In genomic region chr4:172666711-172667368, GRCh38 we compare ENCODE assay signal across 19 cellular contexts.
A peak's percentile ranks its signal among the peaks of the same experiment; 100 is the strongest.
DNase-seq lines count a peak whose midpoint lies in the region; ATAC-seq, FAIRE-seq and TF ChIP-seq lines count a peak whose summit lies in the region.
"Had no signal": no experiment of that assay in that cellular context is flagged by ENCODE, and none has a peak within 500 bp of the region (broad histone marks: within the 10 kb centered on the region; RNA-seq: fewer than 3 reads in every experiment).

No MANE protein-coding gene starts in this region.

- H3K9me3 ChIP-seq in IMR-90 (ENCODE audit: control insufficient read depth, insufficient read depth, low read length): 0 out of 2 replicates have a peak, but pooled peaks cover 2% of the 10 kb centered on the region
- no peaks in the 10 kb centered on the region for H3K9me3 ChIP-seq in K562 (replicated peaks; ENCODE audit: control insufficient read depth, insufficient read depth, low read depth, low read length)
- no peaks in the 10 kb centered on the region for H3K9me3 ChIP-seq in CD4-positive, alpha-beta memory T cell (ENCODE audit: control insufficient read depth in 1 of 2, low read length in 2 of 2)
- H3K9me3 ChIP-seq: colonic mucosa had no signal

- dilution Hi-C loops in IMR-90 (cut with HindIII; ENCODE audit: low sequenced_read_pairs, unreplicated experiment): no loop called here

- no peaks in the 10 kb centered on the region for H3K9me1 ChIP-seq in IMR-90 (ENCODE audit: insufficient read depth, low read length)
- H3K9me1 ChIP-seq in K562 (ENCODE audit: control insufficient read depth, insufficient read depth, low read length): no peaks in the 10 kb centered on the region

- no peak overlapping the region for H3K9ac ChIP-seq in IMR-90 (ENCODE audit: low read depth, low read length)
- no peak overlapping the region for H3K9ac ChIP-seq in K562 (ENCODE audit: insufficient read depth in 1 of 2, low read depth in 2 of 2, low read length in 2 of 2)

- TF ChIP-seq POLR2A in IMR-90 (IDR thresholded peaks at IDR 0.05; ENCODE audit: low read depth, low read length) (no peak), K562 (conservative IDR thresholded peaks at IDR 0.05) (no peak)

- no peaks in the 10 kb centered on the region for H3K4me1 Mint-ChIP-seq in CD4-positive, alpha-beta memory T cell
- no peaks in the 10 kb centered on the region for H3K4me1 Mint-ChIP-seq in stimulated activated naive B cell treated with anti-CD40 and anti-IgM and Interleukin-4, amounts not matched to agents 10 μg/mL and 1 μg/mL and 100 μg/mL, for 72 hours

- H3K36me3 ChIP-seq in IMR-90 (ENCODE audit: control insufficient read depth, insufficient read depth, low read length) (no peaks in the 10 kb centered on the region), K562 (ENCODE audit: control insufficient read depth, insufficient read depth, low read length) (no peaks in the 10 kb centered on the region)
- H3K36me3 ChIP-seq in CD4-positive, alpha-beta memory T cell (ENCODE audit: insufficient read depth, low read length): no peaks in the 10 kb centered on the region
- H3K36me3 ChIP-seq: colonic mucosa had no signal

- H3K79me2 ChIP-seq in K562 (ENCODE audit: control insufficient read depth, insufficient read depth, low read length): no peaks in the 10 kb centered on the region

- no peaks in the 10 kb centered on the region for H4K20me1 ChIP-seq in IMR-90 (ENCODE audit: insufficient read depth, low read length)
- H4K20me1 ChIP-seq in K562 (replicated peaks; ENCODE audit: control insufficient read depth, insufficient read depth, low read length): no peaks in the 10 kb centered on the region

- TF ChIP-seq CTCF in GM12865 (IDR thresholded peaks at IDR 0.05; ENCODE audit: insufficient read depth, low read depth, low read length, missing control alignments) (peak; percentile 20), IMR-90 (conservative IDR thresholded peaks at IDR 0.05; ENCODE audit: low read depth, low read length) (no peak), K562 (IDR thresholded peaks at IDR 0.05 in 2 of 3, conservative IDR thresholded peaks at IDR 0.05 in 1 of 3; ENCODE audit: insufficient read depth in 2 of 3, low read depth in 1 of 3, low read length in 3 of 3) (peak in 2 of 3 experiments; percentile 29 to 32; a peak in 1 of 6 replicates)

- H3K4me3 Mint-ChIP-seq in CD4-positive, alpha-beta memory T cell: no peak overlapping the region
- H3K4me3 Mint-ChIP-seq in stimulated activated naive B cell treated with anti-CD40 and anti-IgM and Interleukin-4, amounts not matched to agents 10 μg/mL and 1 μg/mL and 100 μg/mL, for 72 hours: no peak overlapping the region
- H3K4me3 Mint-ChIP-seq: CD14-positive monocyte; stimulated activated naive CD8-positive, alpha-beta T cell treated with anti-CD3 and anti-CD28 coated beads, Interleukin-15, Interleukin-2, amounts not matched to agents 100 ng/mL and 50 ng/mL, for 24 hours; T-helper 1 cell treated with Interleukin-12 subunit alpha and Interleukin-12 subunit beta and Interleukin-4 antibody, amounts not matched to agents 30 μg/mL and 1 μg/mL, for 36 hours had no signal

- no peaks in the 10 kb centered on the region for H3K27me3 Mint-ChIP-seq in CD4-positive, alpha-beta memory T cell
- H3K27me3 Mint-ChIP-seq in stimulated activated naive B cell treated with anti-CD40 and anti-IgM and Interleukin-4, amounts not matched to agents 10 μg/mL and 1 μg/mL and 100 μg/mL, for 72 hours: no peaks in the 10 kb centered on the region
- H3K27me3 Mint-ChIP-seq: stimulated activated naive CD8-positive, alpha-beta T cell treated with anti-CD3 and anti-CD28 coated beads, Interleukin-15, Interleukin-2, amounts not matched to agents 100 ng/mL and 50 ng/mL, for 24 hours had no signal

- no peak overlapping the region for H3K4ac ChIP-seq in IMR-90 (ENCODE audit: low read depth, low read length)

- H3K79me1 ChIP-seq in IMR-90 (ENCODE audit: low read depth in 1 of 2, low read length in 2 of 2): no peaks in the 10 kb centered on the region

- H3K27ac ChIP-seq in IMR-90 (ENCODE audit: insufficient read depth, low read length): no peak overlapping the region
- H3K27ac ChIP-seq in K562 (ENCODE audit: extremely low read depth, low read depth, low read length): no peak overlapping the region
- no peak overlapping the region for H3K27ac ChIP-seq in CD4-positive, alpha-beta memory T cell (ENCODE audit: low read depth, low read length)
- H3K27ac ChIP-seq: colonic mucosa had no signal

- TF ChIP-seq EP300 in K562 (IDR thresholded peaks at IDR 0.05; ENCODE audit: low read length): no peak

- no peak overlapping the region for H2BK20ac ChIP-seq in IMR-90 (ENCODE audit: low read depth, low read length)

- H2AK9ac ChIP-seq in IMR-90 (replicated peaks; ENCODE audit: low read depth, low read length, poor library complexity): no peak overlapping the region

- no peak overlapping the region for H3K56ac ChIP-seq in IMR-90 (ENCODE audit: extremely low read depth, insufficient read depth, low read length)

- no peak overlapping the region for H2BK120ac ChIP-seq in IMR-90 (ENCODE audit: low read depth, low read length)

- H4K8ac ChIP-seq in IMR-90 (ENCODE audit: low read depth in 2 of 2, low read length in 2 of 2): no peak overlapping the region

- H2AK5ac ChIP-seq in IMR-90 (ENCODE audit: low read depth, low read length): no peak overlapping the region

- no TSS peak for BruUV-seq in IMR-90 (replicated peaks; lab: Mats Ljungman, UMichigan)
- BruUV-seq in K562 (replicated peaks; lab: Mats Ljungman, UMichigan): no TSS peak

- ATAC-seq in IMR-90 (ENCODE audit: low read depth): no peak
- ATAC-seq in K562: no peak
- ATAC-seq in stimulated activated naive B cell treated with anti-CD40 and anti-IgM and Interleukin-4, amounts not matched to agents 10 μg/mL and 1 μg/mL and 100 μg/mL, for 72 hours (replicated peaks): no peak
- ATAC-seq: esophagus mucosa had no signal

- no peaks in the 10 kb centered on the region for H3K36me3 Mint-ChIP-seq in CD4-positive, alpha-beta memory T cell
- no peaks in the 10 kb centered on the region for H3K36me3 Mint-ChIP-seq in stimulated activated naive B cell treated with anti-CD40 and anti-IgM and Interleukin-4, amounts not matched to agents 10 μg/mL and 1 μg/mL and 100 μg/mL, for 72 hours
- H3K36me3 Mint-ChIP-seq: CD14-positive monocyte had no signal

- H3K18ac ChIP-seq in IMR-90 (ENCODE audit: low read depth, low read length): no peak overlapping the region

- H2BK15ac ChIP-seq in IMR-90 (ENCODE audit: low read depth, low read length): no peak overlapping the region

- H3K4me3 ChIP-seq in GM12865 (ENCODE audit: low read depth, low read length) (no peak overlapping the region), IMR-90 (ENCODE audit: insufficient read depth, low read depth, low read length) (no peak overlapping the region), K562 (no peak overlapping the region)
- no peak overlapping the region for H3K4me3 ChIP-seq in CD4-positive, alpha-beta memory T cell (ENCODE audit: low read length in 2 of 2)
- H3K4me3 ChIP-seq: colonic mucosa had no signal

- H3K4me2 ChIP-seq in IMR-90 (ENCODE audit: low read depth, low read length): no peak overlapping the region
- H3K4me2 ChIP-seq in K562 (ENCODE audit: insufficient read depth, low read length): no peak overlapping the region

- no peak overlapping the region for H4K5ac ChIP-seq in IMR-90 (ENCODE audit: low read depth, low read length)

- H3K4me1 ChIP-seq in IMR-90 (ENCODE audit: control insufficient read depth, insufficient read depth, low read length): no peaks in the 10 kb centered on the region
- H3K4me1 ChIP-seq in K562 (replicated peaks in 1 of 2; ENCODE audit: control insufficient read depth in 2 of 2, insufficient read depth in 2 of 2, low read length in 2 of 2): no peaks in the 10 kb centered on the region
- H3K4me1 ChIP-seq in CD4-positive, alpha-beta memory T cell (ENCODE audit: insufficient read depth, low read length): no peaks in the 10 kb centered on the region
- H3K4me1 ChIP-seq: colonic mucosa had no signal

- intact Hi-C loops in IMR-90 (cut with micrococcal nuclease): no loop called here
- intact Hi-C loops in K562 (cut with micrococcal nuclease): no loop called here
- intact Hi-C loops in CD4-positive, alpha-beta memory T cell (cut with micrococcal nuclease): no loop called here

- no peak for FAIRE-seq in K562 (lab: Jason Lieb, UNC)
- FAIRE-seq: H54 had no signal

- H3K27me3 ChIP-seq in IMR-90 (ENCODE audit: control insufficient read depth, insufficient read depth, low read length) (no peaks in the 10 kb centered on the region), K562 (ENCODE audit: control insufficient read depth in 2 of 2, insufficient read depth in 2 of 2, low read length in 2 of 2) (no peaks in the 10 kb centered on the region)
- no peaks in the 10 kb centered on the region for H3K27me3 ChIP-seq in CD4-positive, alpha-beta memory T cell (ENCODE audit: insufficient read depth, low read length)
- H3K27me3 ChIP-seq: colonic mucosa had no signal

- DNase-seq in GM12865 (ENCODE audit: low read depth) (peak; percentile 24), IMR-90 (peak; percentile 22), K562 (ENCODE audit: extremely low read depth in 1 of 4, low spot score in 3 of 4) (peak in 1 of 4 experiments; percentile 9), iPS-NIHi7 (ENCODE audit: extremely low spot score) (peak; percentile 45), SKM-1 treated with dmso at 0.1 percent for 144 hours (lab: John Stamatoyannopoulos, UW; ENCODE audit: unreplicated experiment) (no peak), NCI-H1694 treated with DMSO at 0.1 percent for 48 hours (lab: John Stamatoyannopoulos, UW) (no peak)
- no peak for DNase-seq in CD4-positive, alpha-beta memory T cell
- DNase-seq in stimulated activated naive B cell treated with anti-CD40 and anti-IgM and Interleukin-4, amounts not matched to agents 10 μg/mL and 1 μg/mL and 100 μg/mL, for 72 hours: no peak
- DNase-seq: activated CD4-positive, alpha-beta T cell treated with anti-CD3 and anti-CD28 coated beads, Interleukin-2, amount 50 U/mL, for 1 hour; activated T-cell treated with anti-CD3 and anti-CD28 coated beads, Interleukin-2, amount 50 U/mL, for 48 hours; colonic mucosa; GDM1; NCI-H1417; nucleus accumbens had no signal

- H2AFZ ChIP-seq in IMR-90 (replicated peaks; ENCODE audit: low read length, poor library complexity): no peak overlapping the region
- no peak overlapping the region for H2AFZ ChIP-seq in K562 (ENCODE audit: low read depth, low read length)

- no peak overlapping the region for H3K27ac Mint-ChIP-seq in CD4-positive, alpha-beta memory T cell
- no peak overlapping the region for H3K27ac Mint-ChIP-seq in stimulated activated naive B cell treated with anti-CD40 and anti-IgM and Interleukin-4, amounts not matched to agents 10 μg/mL and 1 μg/mL and 100 μg/mL, for 72 hours
- H3K27ac Mint-ChIP-seq: CD14-positive monocyte; stimulated activated naive CD8-positive, alpha-beta T cell treated with anti-CD3 and anti-CD28 coated beads, Interleukin-15, Interleukin-2, amounts not matched to agents 100 ng/mL and 50 ng/mL, for 24 hours; T-helper 1 cell treated with Interleukin-12 subunit alpha and Interleukin-12 subunit beta and Interleukin-4 antibody, amounts not matched to agents 30 μg/mL and 1 μg/mL, for 36 hours had no signal

- no peak overlapping the region for H2BK5ac ChIP-seq in IMR-90 (ENCODE audit: low read depth, low read length, poor library complexity, severe bottlenecking)

- H4K91ac ChIP-seq in IMR-90 (ENCODE audit: insufficient read depth, low read depth, low read length): no peak overlapping the region

- TF ChIP-seq RAD21 in IMR-90 (IDR thresholded peaks at IDR 0.05; ENCODE audit: low read length) (no peak), K562 (CRISPR knock-in tag; conservative IDR thresholded peaks at IDR 0.05 in 1 of 2, IDR thresholded peaks at IDR 0.05 in 1 of 2) (peak in 1 of 2 experiments; percentile 28; a peak in 3 of 4 replicates)

- WGBS in IMR-90 (ENCODE audit: extremely low coverage in 2 of 2, insufficient read length in 1 of 2), 2 experiments: no CpG with 5 or more reads among the region's 6 CpGs
- WGBS in K562 (ENCODE audit: insufficient coverage, low coverage, missing lambda C conversion rate): 5% methylated on average over 6 of the region's 6 CpGs

- H3K23ac ChIP-seq in IMR-90 (ENCODE audit: low read depth, low read length): no peak overlapping the region

- POLR2A ChIA-PET in IMR-90 (lab: Charles Lee; ENCODE audit: unreplicated experiment) (no interaction called here), K562 (lab: Yijun Ruan, JAX) (no interaction called here)
- POLR2A ChIA-PET in CD4-positive, alpha-beta memory T cell (lab: Charles Lee; ENCODE audit: partially characterized antibody): no interaction called here

- H3K14ac ChIP-seq in IMR-90 (replicated peaks; ENCODE audit: low read depth, low read length): no peak overlapping the region

- in situ Hi-C loops in IMR-90 (cut with MboI; ENCODE audit: low sequenced_read_pairs): no loop called here
- in situ Hi-C loops in K562 (cut with MboI): no loop called here

- CTCF ChIA-PET in IMR-90 (lab: Yijun Ruan, JAX) (interaction anchor here (0.9 kb wide), 1 partner anchor 13 kb away, joined by 4 read pairs; no protein-coding TSS in a partner anchor), K562 (lab: Yijun Ruan, JAX; ENCODE audit: low intra/inter-chr PET ratio) (no interaction called here)
- CTCF ChIA-PET in CD4-positive, alpha-beta memory T cell (lab: Charles Lee; ENCODE audit: partially characterized antibody): no interaction called here

- H3K9me3 Mint-ChIP-seq in CD4-positive, alpha-beta memory T cell: peaks cover 0 to 8% (median 5%) of the 10 kb centered on the region in 8 donors
- peaks cover 0 to 6% of the 10 kb centered on the region in 2 donors for H3K9me3 Mint-ChIP-seq in stimulated activated naive B cell treated with anti-CD40 and anti-IgM and Interleukin-4, amounts not matched to agents 10 μg/mL and 1 μg/mL and 100 μg/mL, for 72 hours
- H3K9me3 Mint-ChIP-seq: stimulated activated naive CD8-positive, alpha-beta T cell treated with anti-CD3 and anti-CD28 coated beads, Interleukin-15, Interleukin-2, amounts not matched to agents 100 ng/mL and 50 ng/mL, for 24 hours had no signal

Comparison
In these comparisons a context has a peak if more than half of its experiments do, and no peak if none do; other contexts are left out.
1. DNase-seq: peak in GM12865 (single experiment), IMR-90 (single experiment) and iPS-NIHi7 (single experiment); none in SKM-1 treated with dmso at 0.1 percent for 144 hours (single experiment), NCI-H1694 treated with DMSO at 0.1 percent for 48 hours (single experiment), CD4-positive, alpha-beta memory T cell (0 of 5) and stimulated activated naive B cell treated with anti-CD40 and anti-IgM and Interleukin-4, amounts not matched to agents 10 μg/mL and 1 μg/mL and 100 μg/mL, for 72 hours (single experiment).